ENCODE assay signal across 8 cellular contexts in genomic region chr17:19338031-19338990, GRCh38. TPM values are rescaled to one million over a fixed set of nuclear protein-coding genes. Genes with fewer than 3 reads are reported as not detected.
DNase-seq lines count a peak whose midpoint lies in the region; ATAC-seq, FAIRE-seq and TF ChIP-seq lines count a peak whose summit lies in the region.

No MANE protein-coding gene starts in this region.

- H3K9ac ChIP-seq in kidney (ENCODE audit: low read length in 2 of 2), result no peak overlapping the region

- TF ChIP-seq CTCF in GM12874 (IDR thresholded peaks at IDR 0.05; ENCODE audit: insufficient read depth, low read depth, low read length) (peak; percentile 76), HL-60 (IDR thresholded peaks at IDR 0.05; ENCODE audit: insufficient read depth, low read length) (peak; percentile 56), astrocyte of the spinal cord (IDR thresholded peaks at IDR 0.05; ENCODE audit: low read depth, low read length) (peak; percentile 50), kidney (IDR thresholded peaks at IDR 0.05; ENCODE audit: borderline replicate concordance, extremely low read depth, insufficient read depth) (peak; percentile 57)

- in situ Hi-C loops in astrocyte of the spinal cord (cut with HindIII; ENCODE audit: low sequenced_read_pairs), result no loop called here

- H3K9me3 Mint-ChIP-seq in T-helper 2 cell treated with Interferon-gamma antibody and Interleukin-4, amounts not matched to agents 5 μg/mL and 100 μg/mL, for 36 hours, result no peaks in the 10 kb centered on the region

- H3K4me3 ChIP-seq in HL-60 (replicated peaks; ENCODE audit: insufficient read depth, low read length) (no peak overlapping the region), astrocyte of the spinal cord (ENCODE audit: low read depth, low read length) (no peak overlapping the region), kidney (ENCODE audit: low read length in 2 of 2) (no peak overlapping the region)

- DNase-seq in HL-60 (ENCODE audit: low read depth in 1 of 2, low spot score in 1 of 2), result peak in 1 of 2 experiments; percentile 57
- DNase-seq in T-helper 2 cell treated with Interferon-gamma antibody and Interleukin-4, amounts not matched to agents 5 μg/mL and 100 μg/mL, for 36 hours (ENCODE audit: low spot score), result peak; percentile 56
- DNase-seq in astrocyte of the spinal cord (ENCODE audit: low read depth, low spot score), result no peak
- no peak for DNase-seq in kidney
- peak; percentile 26 to 35 (median 31) for DNase-seq in stimulated activated CD4-positive, alpha-beta T cell treated with anti-CD3 and anti-CD28 coated beads, TNF-alpha, amount 100 ng/mL, for 4 hours (ENCODE audit: low read depth in 3 of 3)
- DNase-seq in GDM1 (lab: John Stamatoyannopoulos, UW), result no peak

- no peaks in the 10 kb centered on the region for H3K27me3 ChIP-seq in HL-60 (ENCODE audit: insufficient read depth, poor library complexity, severe bottlenecking)

- H3K4me1 Mint-ChIP-seq in T-helper 2 cell treated with Interferon-gamma antibody and Interleukin-4, amounts not matched to agents 5 μg/mL and 100 μg/mL, for 36 hours (ENCODE audit: low read depth), result no peaks in the 10 kb centered on the region

- peaks cover 6 to 14% of the 10 kb centered on the region in 2 donors for H3K4me1 ChIP-seq in kidney (ENCODE audit: control insufficient read depth in 1 of 2, insufficient read depth in 1 of 2, low read depth in 1 of 2, low read length in 2 of 2)

- H3K36me3 ChIP-seq in kidney (ENCODE audit: control insufficient read depth in 1 of 2, insufficient read depth in 2 of 2, low read length in 2 of 2), result no peaks in the 10 kb centered on the region

- FAIRE-seq in kidney (lab: Jason Lieb, UNC), result no peak

- no peaks in the 10 kb centered on the region for H3K27me3 Mint-ChIP-seq in T-helper 2 cell treated with Interferon-gamma antibody and Interleukin-4, amounts not matched to agents 5 μg/mL and 100 μg/mL, for 36 hours (ENCODE audit: low read depth)

- intact Hi-C loops in kidney (cut with DNase I), result no loop called here

- H3K27ac ChIP-seq in HL-60 (replicated peaks), result no peak overlapping the region
- no peak overlapping the region for H3K27ac ChIP-seq in kidney (ENCODE audit: low read depth in 2 of 2, low read length in 2 of 2)

- H3K27ac Mint-ChIP-seq in T-helper 2 cell treated with Interferon-gamma antibody and Interleukin-4, amounts not matched to agents 5 μg/mL and 100 μg/mL, for 36 hours, result no peak overlapping the region

- H3K9me3 ChIP-seq in kidney (ENCODE audit: control insufficient read depth in 1 of 2, low read length in 2 of 2), result no peaks in the 10 kb centered on the region

- H3K36me3 Mint-ChIP-seq in T-helper 2 cell treated with Interferon-gamma antibody and Interleukin-4, amounts not matched to agents 5 μg/mL and 100 μg/mL, for 36 hours (ENCODE audit: low read depth), result no peaks in the 10 kb centered on the region

- H3K4me3 Mint-ChIP-seq in T-helper 2 cell treated with Interferon-gamma antibody and Interleukin-4, amounts not matched to agents 5 μg/mL and 100 μg/mL, for 36 hours, result no peak overlapping the region

- ATAC-seq in GM18870 (IDR thresholded peaks at IDR 0.05; ENCODE audit: unreplicated experiment), result no peak

RNA-seq across cellular contexts. Expression of gene B9D1, which starts 24.2 kb away (rescaled TPM):
- 32.1 TPM for total RNA-seq in kidney
- polyA plus RNA-seq in kidney (ENCODE audit: insufficient read depth, low read depth, low replicate concordance), result 67.5 TPM

RNA-seq across cellular contexts. Expression of gene MAPK7, which starts 40.0 kb away (rescaled TPM):
- 36.7 TPM for total RNA-seq in kidney
- 7.1 TPM for polyA plus RNA-seq in kidney (ENCODE audit: insufficient read depth, low read depth, low replicate concordance)

RNA-seq across cellular contexts. Expression of gene MFAP4, which starts 48.7 kb away (rescaled TPM):
- 51.1 TPM for total RNA-seq in kidney
- polyA plus RNA-seq in kidney (ENCODE audit: insufficient read depth, low read depth, low replicate concordance), result 27.6 TPM

Comparison
In these comparisons a context has a peak if more than half of its experiments do, and no peak if none do; other contexts are left out.
1. DNase-seq: peak in T-helper 2 cell treated with Interferon-gamma antibody and Interleukin-4, amounts not matched to agents 5 μg/mL and 100 μg/mL, for 36 hours (single experiment) and stimulated activated CD4-positive, alpha-beta T cell treated with anti-CD3 and anti-CD28 coated beads, TNF-alpha, amount 100 ng/mL, for 4 hours (3 of 3); none in astrocyte of the spinal cord (single experiment), kidney (single experiment) and GDM1 (single experiment).
2. Peak in every context shown above with its lines, with median percentiles within 50 percentile points of each other: CTCF ChIP-seq.